Comparison of ENCODE assay signal across 2 cellular contexts in the genomic region with DNA sequence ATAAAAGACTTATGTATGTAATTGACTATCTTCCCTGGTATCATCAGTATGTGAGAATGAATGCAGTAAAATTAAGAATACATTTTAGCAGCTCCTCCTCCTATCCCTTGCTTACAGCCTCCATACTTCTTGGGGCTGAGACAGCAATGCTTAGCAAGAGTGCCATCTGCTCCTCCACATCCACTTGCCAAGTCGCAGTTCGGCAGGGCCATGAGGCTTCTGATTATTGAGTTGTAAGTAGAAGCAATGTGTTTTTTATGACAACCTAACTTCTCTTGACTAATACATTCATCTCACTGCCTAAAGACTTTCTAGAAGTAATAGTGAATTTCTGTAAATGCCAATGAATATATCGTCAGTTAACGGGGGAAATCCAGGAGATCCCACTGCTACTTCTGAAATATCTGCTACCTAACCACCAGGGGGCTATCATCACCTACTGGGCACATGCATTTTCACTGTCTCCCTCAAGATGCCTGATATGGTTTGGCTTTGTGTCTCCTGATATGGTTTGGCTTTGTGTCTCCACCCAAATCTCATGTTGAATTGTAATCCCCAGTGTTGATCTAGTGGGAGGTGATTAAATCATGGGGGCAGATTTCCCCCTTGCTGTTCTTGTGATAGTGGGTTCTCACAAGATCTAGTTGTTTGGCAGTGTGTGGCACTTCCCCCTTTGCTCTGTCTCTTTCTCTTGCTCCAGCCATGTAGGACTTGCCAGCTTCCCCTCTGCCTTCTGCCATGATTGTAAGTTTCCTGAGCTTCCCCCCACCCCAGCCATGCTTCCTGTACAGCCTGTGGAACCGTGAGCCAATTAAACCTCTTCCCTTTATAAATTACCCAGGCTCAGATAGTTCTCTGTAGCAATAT.
TF ChIP-seq lines count a peak whose summit lies in the region.

No MANE protein-coding gene starts in this region.

TF ChIP-seq in SK-N-SH treated with all-trans-retinoic acid at 6 μM for 48 hours, 23 proteins besides CTCF, POLR2A, EP300 and RAD21 (continued from another document):
- TF ChIP-seq, protein P1, sequence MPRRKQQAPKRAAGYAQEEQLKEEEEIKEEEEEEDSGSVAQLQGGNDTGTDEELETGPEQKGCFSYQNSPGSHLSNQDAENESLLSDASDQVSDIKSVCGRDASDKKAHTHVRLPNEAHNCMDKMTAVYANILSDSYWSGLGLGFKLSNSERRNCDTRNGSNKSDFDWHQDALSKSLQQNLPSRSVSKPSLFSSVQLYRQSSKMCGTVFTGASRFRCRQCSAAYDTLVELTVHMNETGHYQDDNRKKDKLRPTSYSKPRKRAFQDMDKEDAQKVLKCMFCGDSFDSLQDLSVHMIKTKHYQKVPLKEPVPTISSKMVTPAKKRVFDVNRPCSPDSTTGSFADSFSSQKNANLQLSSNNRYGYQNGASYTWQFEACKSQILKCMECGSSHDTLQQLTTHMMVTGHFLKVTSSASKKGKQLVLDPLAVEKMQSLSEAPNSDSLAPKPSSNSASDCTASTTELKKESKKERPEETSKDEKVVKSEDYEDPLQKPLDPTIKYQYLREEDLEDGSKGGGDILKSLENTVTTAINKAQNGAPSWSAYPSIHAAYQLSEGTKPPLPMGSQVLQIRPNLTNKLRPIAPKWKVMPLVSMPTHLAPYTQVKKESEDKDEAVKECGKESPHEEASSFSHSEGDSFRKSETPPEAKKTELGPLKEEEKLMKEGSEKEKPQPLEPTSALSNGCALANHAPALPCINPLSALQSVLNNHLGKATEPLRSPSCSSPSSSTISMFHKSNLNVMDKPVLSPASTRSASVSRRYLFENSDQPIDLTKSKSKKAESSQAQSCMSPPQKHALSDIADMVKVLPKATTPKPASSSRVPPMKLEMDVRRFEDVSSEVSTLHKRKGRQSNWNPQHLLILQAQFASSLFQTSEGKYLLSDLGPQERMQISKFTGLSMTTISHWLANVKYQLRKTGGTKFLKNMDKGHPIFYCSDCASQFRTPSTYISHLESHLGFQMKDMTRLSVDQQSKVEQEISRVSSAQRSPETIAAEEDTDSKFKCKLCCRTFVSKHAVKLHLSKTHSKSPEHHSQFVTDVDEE (CRISPR knock-in tag; IDR thresholded peaks at IDR 0.05): no peak
- TF ChIP-seq, protein P2, sequence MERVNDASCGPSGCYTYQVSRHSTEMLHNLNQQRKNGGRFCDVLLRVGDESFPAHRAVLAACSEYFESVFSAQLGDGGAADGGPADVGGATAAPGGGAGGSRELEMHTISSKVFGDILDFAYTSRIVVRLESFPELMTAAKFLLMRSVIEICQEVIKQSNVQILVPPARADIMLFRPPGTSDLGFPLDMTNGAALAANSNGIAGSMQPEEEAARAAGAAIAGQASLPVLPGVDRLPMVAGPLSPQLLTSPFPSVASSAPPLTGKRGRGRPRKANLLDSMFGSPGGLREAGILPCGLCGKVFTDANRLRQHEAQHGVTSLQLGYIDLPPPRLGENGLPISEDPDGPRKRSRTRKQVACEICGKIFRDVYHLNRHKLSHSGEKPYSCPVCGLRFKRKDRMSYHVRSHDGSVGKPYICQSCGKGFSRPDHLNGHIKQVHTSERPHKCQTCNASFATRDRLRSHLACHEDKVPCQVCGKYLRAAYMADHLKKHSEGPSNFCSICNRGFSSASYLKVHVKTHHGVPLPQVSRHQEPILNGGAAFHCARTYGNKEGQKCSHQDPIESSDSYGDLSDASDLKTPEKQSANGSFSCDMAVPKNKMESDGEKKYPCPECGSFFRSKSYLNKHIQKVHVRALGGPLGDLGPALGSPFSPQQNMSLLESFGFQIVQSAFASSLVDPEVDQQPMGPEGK (CRISPR knock-in tag; IDR thresholded peaks at IDR 0.05; ENCODE audit: borderline replicate concordance): no peak
- TF ChIP-seq ISL1 (CRISPR knock-in tag; IDR thresholded peaks at IDR 0.05) (no peak), ZFP3 (CRISPR knock-in tag; IDR thresholded peaks at IDR 0.05) (no peak)

TF ChIP-seq in liver, 16 proteins besides CTCF, POLR2A, EP300 and RAD21 (continued from another document):
- TF ChIP-seq, protein P3, sequence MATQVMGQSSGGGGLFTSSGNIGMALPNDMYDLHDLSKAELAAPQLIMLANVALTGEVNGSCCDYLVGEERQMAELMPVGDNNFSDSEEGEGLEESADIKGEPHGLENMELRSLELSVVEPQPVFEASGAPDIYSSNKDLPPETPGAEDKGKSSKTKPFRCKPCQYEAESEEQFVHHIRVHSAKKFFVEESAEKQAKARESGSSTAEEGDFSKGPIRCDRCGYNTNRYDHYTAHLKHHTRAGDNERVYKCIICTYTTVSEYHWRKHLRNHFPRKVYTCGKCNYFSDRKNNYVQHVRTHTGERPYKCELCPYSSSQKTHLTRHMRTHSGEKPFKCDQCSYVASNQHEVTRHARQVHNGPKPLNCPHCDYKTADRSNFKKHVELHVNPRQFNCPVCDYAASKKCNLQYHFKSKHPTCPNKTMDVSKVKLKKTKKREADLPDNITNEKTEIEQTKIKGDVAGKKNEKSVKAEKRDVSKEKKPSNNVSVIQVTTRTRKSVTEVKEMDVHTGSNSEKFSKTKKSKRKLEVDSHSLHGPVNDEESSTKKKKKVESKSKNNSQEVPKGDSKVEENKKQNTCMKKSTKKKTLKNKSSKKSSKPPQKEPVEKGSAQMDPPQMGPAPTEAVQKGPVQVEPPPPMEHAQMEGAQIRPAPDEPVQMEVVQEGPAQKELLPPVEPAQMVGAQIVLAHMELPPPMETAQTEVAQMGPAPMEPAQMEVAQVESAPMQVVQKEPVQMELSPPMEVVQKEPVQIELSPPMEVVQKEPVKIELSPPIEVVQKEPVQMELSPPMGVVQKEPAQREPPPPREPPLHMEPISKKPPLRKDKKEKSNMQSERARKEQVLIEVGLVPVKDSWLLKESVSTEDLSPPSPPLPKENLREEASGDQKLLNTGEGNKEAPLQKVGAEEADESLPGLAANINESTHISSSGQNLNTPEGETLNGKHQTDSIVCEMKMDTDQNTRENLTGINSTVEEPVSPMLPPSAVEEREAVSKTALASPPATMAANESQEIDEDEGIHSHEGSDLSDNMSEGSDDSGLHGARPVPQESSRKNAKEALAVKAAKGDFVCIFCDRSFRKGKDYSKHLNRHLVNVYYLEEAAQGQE (IDR thresholded peaks at IDR 0.05): no peak
- TF ChIP-seq FOXA1 (IDR thresholded peaks at IDR 0.05) (no peak), NR2F2 (IDR thresholded peaks at IDR 0.05) (no peak), RXRA (IDR thresholded peaks at IDR 0.05) (no peak), HNF4A (conservative IDR thresholded peaks at IDR 0.05) (no peak), JUND (IDR thresholded peaks at IDR 0.05) (no peak), FOXA2 (IDR thresholded peaks at IDR 0.05) (no peak), EGR1 (IDR thresholded peaks at IDR 0.05; ENCODE audit: low read depth in 2 of 2) (no peak), SP1 (IDR thresholded peaks at IDR 0.05) (no peak), TAF1 (conservative IDR thresholded peaks at IDR 0.05) (no peak)
- TF ChIP-seq, protein P4, sequence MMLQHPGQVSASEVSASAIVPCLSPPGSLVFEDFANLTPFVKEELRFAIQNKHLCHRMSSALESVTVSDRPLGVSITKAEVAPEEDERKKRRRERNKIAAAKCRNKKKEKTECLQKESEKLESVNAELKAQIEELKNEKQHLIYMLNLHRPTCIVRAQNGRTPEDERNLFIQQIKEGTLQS (IDR thresholded peaks at IDR 0.05): no peak
- TF ChIP-seq, protein P5, sequence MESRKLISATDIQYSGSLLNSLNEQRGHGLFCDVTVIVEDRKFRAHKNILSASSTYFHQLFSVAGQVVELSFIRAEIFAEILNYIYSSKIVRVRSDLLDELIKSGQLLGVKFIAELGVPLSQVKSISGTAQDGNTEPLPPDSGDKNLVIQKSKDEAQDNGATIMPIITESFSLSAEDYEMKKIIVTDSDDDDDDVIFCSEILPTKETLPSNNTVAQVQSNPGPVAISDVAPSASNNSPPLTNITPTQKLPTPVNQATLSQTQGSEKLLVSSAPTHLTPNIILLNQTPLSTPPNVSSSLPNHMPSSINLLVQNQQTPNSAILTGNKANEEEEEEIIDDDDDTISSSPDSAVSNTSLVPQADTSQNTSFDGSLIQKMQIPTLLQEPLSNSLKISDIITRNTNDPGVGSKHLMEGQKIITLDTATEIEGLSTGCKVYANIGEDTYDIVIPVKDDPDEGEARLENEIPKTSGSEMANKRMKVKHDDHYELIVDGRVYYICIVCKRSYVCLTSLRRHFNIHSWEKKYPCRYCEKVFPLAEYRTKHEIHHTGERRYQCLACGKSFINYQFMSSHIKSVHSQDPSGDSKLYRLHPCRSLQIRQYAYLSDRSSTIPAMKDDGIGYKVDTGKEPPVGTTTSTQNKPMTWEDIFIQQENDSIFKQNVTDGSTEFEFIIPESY (IDR thresholded peaks at IDR 0.05): no peak
- TF ChIP-seq, protein P6, sequence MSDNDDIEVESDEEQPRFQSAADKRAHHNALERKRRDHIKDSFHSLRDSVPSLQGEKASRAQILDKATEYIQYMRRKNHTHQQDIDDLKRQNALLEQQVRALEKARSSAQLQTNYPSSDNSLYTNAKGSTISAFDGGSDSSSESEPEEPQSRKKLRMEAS (IDR thresholded peaks at IDR 0.05): no peak
